Comparison of ENCODE assay signal across 15 cellular contexts in the genomic region with DNA sequence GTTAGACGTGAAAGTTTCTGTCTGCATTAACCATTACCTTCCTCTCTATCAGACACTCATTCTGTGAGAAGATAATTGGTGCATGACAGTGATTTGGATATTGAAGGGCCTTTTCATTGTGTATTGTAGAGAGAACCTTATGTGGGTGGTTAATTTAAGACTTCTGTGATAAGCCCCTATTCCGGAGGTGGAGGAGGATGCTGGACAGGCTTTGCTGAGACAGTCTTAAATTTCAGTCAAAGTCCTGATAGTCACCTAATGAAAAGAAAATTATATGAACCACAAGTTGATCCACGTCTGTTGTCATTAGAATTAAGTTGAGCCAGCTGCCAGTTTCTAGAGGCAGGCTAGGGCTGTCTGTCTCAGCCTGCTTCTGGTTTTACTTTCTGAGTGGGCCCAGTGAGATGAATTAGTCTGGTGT.
A peak's percentile ranks its signal among the peaks of the same experiment; 100 is the strongest.
DNase-seq lines count a peak whose midpoint lies in the region; ATAC-seq and TF ChIP-seq lines count a peak whose summit lies in the region.
"Had no signal": no experiment of that assay in that cellular context is flagged by ENCODE, and none has a peak within 500 bp of the region (broad histone marks: within the 10 kb centered on the region; RNA-seq: fewer than 3 reads in every experiment).

No MANE protein-coding gene starts in this region.

- H3K4me2 ChIP-seq in KMS-11: peak overlapping the region; percentile 24; the same call in 1 of the 2 replicates

- no peaks in the 10 kb centered on the region for H3K27me3 ChIP-seq in KMS-11 (ENCODE audit: insufficient read depth, low read depth)
- H3K27me3 ChIP-seq: upper lobe of right lung had no signal

- ATAC-seq in GM18505 (IDR thresholded peaks at IDR 0.05; ENCODE audit: unreplicated experiment): peak; percentile 65
- ATAC-seq in GM19351 (IDR thresholded peaks at IDR 0.05; ENCODE audit: unreplicated experiment): peak; percentile 77
- ATAC-seq in HG02642 (IDR thresholded peaks at IDR 0.05; ENCODE audit: poor library complexity, unreplicated experiment): peak; percentile 82
- ATAC-seq in activated CD4-positive, alpha-beta T cell treated with anti-CD3 and anti-CD28 coated beads for 36 hours: no peak
- ATAC-seq: activated CD4-positive, CD25-positive, alpha-beta regulatory T cell treated with anti-CD3 and anti-CD28 coated beads, Interleukin-2, amount 50 U/mL, for 24 hours; Panc1; upper lobe of right lung had no signal

- POLR2A ChIA-PET in activated CD4-positive, alpha-beta T cell treated with anti-CD3 and anti-CD28 coated beads for 36 hours (lab: Charles Lee): no interaction called here

- peak overlapping the region; percentile 17; the same call in 1 of the 2 replicates for H3K27ac ChIP-seq in KMS-11
- H3K27ac ChIP-seq: psoas muscle, upper lobe of right lung had no signal

- H3K9me3 Mint-ChIP-seq in activated CD4-positive, alpha-beta T cell treated with anti-CD3 and anti-CD28 coated beads for 36 hours (ENCODE audit: low read depth): no peaks in the 10 kb centered on the region
- H3K9me3 Mint-ChIP-seq: IgD-negative memory B cell had no signal

- CTCF ChIA-PET in activated CD4-positive, alpha-beta T cell treated with anti-CD3 and anti-CD28 coated beads for 36 hours (lab: Charles Lee): interaction anchor here (1.6 kb wide), 1 partner anchor 84 kb away, joined by 4 read pairs; no protein-coding TSS in a partner anchor

- no peaks in the 10 kb centered on the region for H3K27me3 Mint-ChIP-seq in activated CD4-positive, alpha-beta T cell treated with anti-CD3 and anti-CD28 coated beads for 36 hours

- peaks cover 18% of the 10 kb centered on the region for H3K4me1 ChIP-seq in KMS-11 (ENCODE audit: low read depth, poor library complexity, severe bottlenecking)

- DNase-seq in HK-2 (ENCODE audit: unreplicated experiment): no peak
- DNase-seq in activated CD4-positive, alpha-beta T cell treated with anti-CD3 and anti-CD28 coated beads for 36 hours: no peak
- no peak for DNase-seq in amygdala (lab: John Stamatoyannopoulos, UW)
- no peak for DNase-seq in activated naive CD4-positive, alpha-beta T cell treated with anti-CD3 and anti-CD28 coated beads, Interleukin-2, amount 50 U/mL, for 16 hours
- DNase-seq: glutamatergic neuron, NCI-H446, psoas muscle, upper lobe of right lung had no signal

- H3K36me3 ChIP-seq in KMS-11 (ENCODE audit: insufficient read depth): no peaks in the 10 kb centered on the region
- H3K36me3 ChIP-seq: upper lobe of right lung had no signal

- intact Hi-C loops in activated CD4-positive, alpha-beta T cell treated with anti-CD3 and anti-CD28 coated beads for 36 hours (cut with DNase I, micrococcal nuclease): no loop called here

- H3K27ac Mint-ChIP-seq in activated CD4-positive, alpha-beta T cell treated with anti-CD3 and anti-CD28 coated beads for 36 hours: no peak overlapping the region
- H3K27ac Mint-ChIP-seq: IgD-negative memory B cell had no signal

- TF ChIP-seq CTCF in KMS-11 (conservative IDR thresholded peaks at IDR 0.05; ENCODE audit: low read depth, low read length): no peak

- H3K9ac ChIP-seq in KMS-11: no peak overlapping the region

- no peaks in the 10 kb centered on the region for H3K79me2 ChIP-seq in KMS-11 (ENCODE audit: insufficient read depth, low read depth)

- no peak overlapping the region for H2AFZ ChIP-seq in KMS-11 (ENCODE audit: low read depth)

- H4K20me1 ChIP-seq in KMS-11 (ENCODE audit: insufficient read depth): no peaks in the 10 kb centered on the region

- no peaks in the 10 kb centered on the region for H3K4me1 Mint-ChIP-seq in activated CD4-positive, alpha-beta T cell treated with anti-CD3 and anti-CD28 coated beads for 36 hours

- no peak for TF ChIP-seq POLR2A in GM18505 (IDR thresholded peaks at IDR 0.05; ENCODE audit: borderline replicate concordance, extremely low read depth, insufficient read depth, insufficient read length)

- H3K4me3 ChIP-seq in KMS-11 (IDR thresholded peaks at IDR 0.05; ENCODE audit: insufficient read depth, low read depth, low read length): no peak overlapping the region
- H3K4me3 ChIP-seq: psoas muscle, upper lobe of right lung had no signal

- no peaks in the 10 kb centered on the region for H3K36me3 Mint-ChIP-seq in activated CD4-positive, alpha-beta T cell treated with anti-CD3 and anti-CD28 coated beads for 36 hours (ENCODE audit: low read depth)

- H3K4me3 Mint-ChIP-seq in activated CD4-positive, alpha-beta T cell treated with anti-CD3 and anti-CD28 coated beads for 36 hours: no peak overlapping the region
- H3K4me3 Mint-ChIP-seq: IgD-negative memory B cell had no signal
